8 cellular contexts compared by ENCODE assay signal in genomic region chr17:20155258-20156195, GRCh38.
DNase-seq lines count a peak whose midpoint lies in the region; ATAC-seq lines count a peak whose summit lies in the region.

No MANE protein-coding gene starts in this region.

- H3K4me3 Mint-ChIP-seq in CD4-positive, CD25-positive, alpha-beta regulatory T cell, result no peak overlapping the region

- peak; percentile 92 to 98 (median 93) for DNase-seq in CD4-positive, CD25-positive, alpha-beta regulatory T cell
- DNase-seq in NCI-H82 treated with DMSO at 0.1 percent for 48 hours (lab: John Stamatoyannopoulos, UW; ENCODE audit: unreplicated experiment) (peak; percentile 97), lung microvascular endothelial cell (ENCODE audit: low read depth in 2 of 2) (peak; percentile 90 to 95)
- DNase-seq in activated CD8-positive, alpha-beta memory T cell treated with anti-CD3 and anti-CD28 coated beads for 24 hours, result peak; percentile 96
- peak; percentile 90 to 92 (median 92) for DNase-seq in effector memory CD4-positive, alpha-beta T cell
- DNase-seq in stimulated activated CD4-positive, alpha-beta T cell treated with anti-CD3 and anti-CD28 coated beads, TNF-alpha, amount 100 ng/mL, for 24 hours (ENCODE audit: low read depth in 3 of 3), result peak; percentile 80 to 97 (median 88)

- no peaks in the 10 kb centered on the region for H3K9me3 Mint-ChIP-seq in CD4-positive, CD25-positive, alpha-beta regulatory T cell

- no peaks in the 10 kb centered on the region for H3K9me3 ChIP-seq in CD4-positive, CD25-positive, alpha-beta regulatory T cell (ENCODE audit: control insufficient read depth in 2 of 2, low read length in 2 of 2)
- no peaks in the 10 kb centered on the region for H3K9me3 ChIP-seq in effector memory CD4-positive, alpha-beta T cell (ENCODE audit: control insufficient read depth, low read length)

- H3K36me3 ChIP-seq in CD4-positive, CD25-positive, alpha-beta regulatory T cell (ENCODE audit: control insufficient read depth, insufficient read depth, low read length), result no peaks in the 10 kb centered on the region
- no peaks in the 10 kb centered on the region for H3K36me3 ChIP-seq in effector memory CD4-positive, alpha-beta T cell (ENCODE audit: control insufficient read depth, insufficient read depth, low read length)

- H3K27me3 Mint-ChIP-seq in CD4-positive, CD25-positive, alpha-beta regulatory T cell, result peaks cover 4% of the 10 kb centered on the region

- H3K27ac ChIP-seq in CD4-positive, CD25-positive, alpha-beta regulatory T cell (ENCODE audit: insufficient read depth, low read length, poor library complexity, severe bottlenecking), result peak overlapping the region; percentile 69
- H3K27ac ChIP-seq in effector memory CD4-positive, alpha-beta T cell (ENCODE audit: insufficient read depth, low read length, poor library complexity, severe bottlenecking), result peak overlapping the region; percentile 53

- peaks cover 25% of the 10 kb centered on the region for H3K4me1 ChIP-seq in CD4-positive, CD25-positive, alpha-beta regulatory T cell (ENCODE audit: control insufficient read depth, insufficient read depth, low read length, poor library complexity, severe bottlenecking)
- peaks cover 5% of the 10 kb centered on the region for H3K4me1 ChIP-seq in effector memory CD4-positive, alpha-beta T cell (ENCODE audit: control insufficient read depth, insufficient read depth, low read length, poor library complexity, severe bottlenecking)

- peak overlapping the region; percentile 64 for H3K4me3 ChIP-seq in CD4-positive, CD25-positive, alpha-beta regulatory T cell (ENCODE audit: low read depth, low read length)
- peak overlapping the region; percentile 71 for H3K4me3 ChIP-seq in effector memory CD4-positive, alpha-beta T cell (ENCODE audit: insufficient read depth, low read depth, low read length, poor library complexity, severe bottlenecking)

- no peaks in the 10 kb centered on the region for H3K27me3 ChIP-seq in CD4-positive, CD25-positive, alpha-beta regulatory T cell (ENCODE audit: control insufficient read depth, insufficient read depth, low read length)
- H3K27me3 ChIP-seq in effector memory CD4-positive, alpha-beta T cell (replicated peaks; ENCODE audit: control insufficient read depth, insufficient read depth, low read length, poor library complexity, severe bottlenecking), result no peaks in the 10 kb centered on the region

- peak overlapping the region in 1 of 3 donors; percentile 0 for H3K27ac Mint-ChIP-seq in CD4-positive, CD25-positive, alpha-beta regulatory T cell

- ATAC-seq in CD4-positive, CD25-positive, alpha-beta regulatory T cell (ENCODE audit: low read depth in 2 of 2), result peak; percentile 98
- ATAC-seq in GM19397 (IDR thresholded peaks at IDR 0.05; ENCODE audit: unreplicated experiment), result peak; percentile 96
- peak; percentile 90 for ATAC-seq in HG03558 (IDR thresholded peaks at IDR 0.05; ENCODE audit: extremely low read depth, unreplicated experiment)

- H3K4me1 Mint-ChIP-seq in CD4-positive, CD25-positive, alpha-beta regulatory T cell, result peaks cover 0 to 6% (median 2%) of the 10 kb centered on the region in 4 donors

- no peaks in the 10 kb centered on the region for H3K36me3 Mint-ChIP-seq in CD4-positive, CD25-positive, alpha-beta regulatory T cell

Comparison
In these comparisons a context has a peak if more than half of its experiments do, and no peak if none do; other contexts are left out.
1. Peak in every context shown above with its lines: DNase-seq, ATAC-seq, H3K4me3 ChIP-seq and H3K27ac ChIP-seq.